In genomic region chr6:110541701-110542309, GRCh38 we compare ENCODE assay signal across 18 cellular contexts.
DNase-seq lines count a peak whose midpoint lies in the region; ATAC-seq, FAIRE-seq and TF ChIP-seq lines count a peak whose summit lies in the region.
"Had no signal": no experiment of that assay in that cellular context is flagged by ENCODE, and none has a peak within 500 bp of the region (broad histone marks: within the 10 kb centered on the region; RNA-seq: fewer than 3 reads in every experiment).

No MANE protein-coding gene starts in this region.

- H3K4me1 ChIP-seq in GM23338 (ENCODE audit: insufficient read depth) = no peaks in the 10 kb centered on the region
- H3K4me1 ChIP-seq in astrocyte (ENCODE audit: insufficient read depth, low read length) = peaks cover 17% of the 10 kb centered on the region
- peaks cover 32% of the 10 kb centered on the region for H3K4me1 ChIP-seq in osteoblast (ENCODE audit: insufficient read depth, low read length)

- H3K36me3 ChIP-seq in GM23338 (ENCODE audit: insufficient read depth) = no peaks in the 10 kb centered on the region
- H3K36me3 ChIP-seq in astrocyte (ENCODE audit: insufficient read depth, low read length) = no peaks in the 10 kb centered on the region
- H3K36me3 ChIP-seq in osteoblast (ENCODE audit: insufficient read depth, low read length) = no peaks in the 10 kb centered on the region

- no peak overlapping the region for H3K27ac Mint-ChIP-seq in GM23338
- H3K27ac Mint-ChIP-seq in astrocyte (ENCODE audit: unreplicated experiment) = no peak overlapping the region
- H3K27ac Mint-ChIP-seq in activated T-helper 2 cell treated with anti-CD3 and anti-CD28 coated beads, Interferon-gamma antibody, Interleukin-2, Interleukin-4, amounts not matched to agents 10 μg/mL and 5 μg/mL and 100 μg/mL, durations not matched to agents 14 hours and 24 hours and 36 hours = no peak overlapping the region
- H3K27ac Mint-ChIP-seq: activated CD8-positive, alpha-beta T cell treated with anti-CD3 and anti-CD28 coated beads, Interleukin-2, amount 10 ng/mL, durations not matched to agents 7 days and 5 days had no signal

- H3K4me1 Mint-ChIP-seq in GM23338 = no peaks in the 10 kb centered on the region
- peaks cover 21% of the 10 kb centered on the region for H3K4me1 Mint-ChIP-seq in astrocyte (ENCODE audit: low read depth, unreplicated experiment)
- H3K4me1 Mint-ChIP-seq in activated T-helper 2 cell treated with anti-CD3 and anti-CD28 coated beads, Interferon-gamma antibody, Interleukin-2, Interleukin-4, amounts not matched to agents 10 μg/mL and 5 μg/mL and 100 μg/mL, durations not matched to agents 14 hours and 24 hours and 36 hours (ENCODE audit: low read depth) = peaks cover 42% of the 10 kb centered on the region

- H2AFZ ChIP-seq in GM23338 = 0 out of 2 replicates have a peak overlapping the region, but pooled peaks have one; percentile 80
- H2AFZ ChIP-seq in astrocyte (ENCODE audit: low read depth, low read length) = peak overlapping the region; percentile 40
- peak overlapping the region; percentile 23 for H2AFZ ChIP-seq in osteoblast (ENCODE audit: low read length)

- DNase-seq in GM23338 (ENCODE audit: low spot score) (no peak), astrocyte (ENCODE audit: low read depth) (peak; percentile 41), left cardiac atrium (no peak), osteoblast (ENCODE audit: insufficient read length, low spot score, missing footprints) (peak; percentile 83), UCSD-AML1 (lab: John Stamatoyannopoulos, UW; ENCODE audit: unreplicated experiment) (no peak), GM03348 (ENCODE audit: low spot score) (no peak)
- DNase-seq in activated naive CD4-positive, alpha-beta T cell treated with anti-CD3 and anti-CD28 coated beads, Interleukin-2, amount 50 U/mL, for 16 hours = no peak
- DNase-seq in activated T-helper 2 cell treated with anti-CD3 and anti-CD28 coated beads, Interferon-gamma antibody, Interleukin-2, Interleukin-4, amounts not matched to agents 10 μg/mL and 5 μg/mL and 100 μg/mL, durations not matched to agents 14 hours and 24 hours and 36 hours (ENCODE audit: low spot score) = no peak
- DNase-seq: activated CD8-positive, alpha-beta T cell treated with anti-CD3 and anti-CD28 coated beads, Interleukin-2, amount 10 ng/mL, durations not matched to agents 7 days and 5 days; activated effector memory CD4-positive, alpha-beta T cell treated with anti-CD3 and anti-CD28 coated beads, Interleukin-2, amount 50 U/mL, for 16 hours; mucosa of descending colon; NCI-H1436; NCI-H510A treated with DMSO at 0.1 percent for 48 hours; RPMI8226; stimulated activated CD4-positive, alpha-beta T cell treated with anti-CD3 and anti-CD28 coated beads, Interleukin-2, amount 100 ng/mL, for 24 hours had no signal

- H4K20me1 ChIP-seq in GM23338 (replicated peaks; ENCODE audit: insufficient read depth) (no peaks in the 10 kb centered on the region), astrocyte (ENCODE audit: insufficient read depth, low read length) (no peaks in the 10 kb centered on the region), osteoblast (ENCODE audit: insufficient read depth, low read length) (no peaks in the 10 kb centered on the region)

- H3K27ac ChIP-seq in GM23338 (ENCODE audit: low read depth) (no peak overlapping the region), astrocyte (ENCODE audit: low read depth, low read length) (no peak overlapping the region), osteoblast (ENCODE audit: low read depth, low read length) (peak overlapping the region; percentile 65)

- H3K9me3 ChIP-seq in astrocyte (ENCODE audit: insufficient read depth, low read depth, low read length) (peaks cover 15% of the 10 kb centered on the region), osteoblast (ENCODE audit: low read depth, low read length) (no peaks in the 10 kb centered on the region)
- H3K9me3 ChIP-seq: mucosa of descending colon had no signal

- H3K9ac ChIP-seq in astrocyte (ENCODE audit: low read length) = no peak overlapping the region

- H3K9me3 Mint-ChIP-seq in GM23338 (peaks cover 17% of the 10 kb centered on the region), astrocyte (ENCODE audit: unreplicated experiment) (peaks cover 20% of the 10 kb centered on the region)
- H3K9me3 Mint-ChIP-seq in activated T-helper 2 cell treated with anti-CD3 and anti-CD28 coated beads, Interferon-gamma antibody, Interleukin-2, Interleukin-4, amounts not matched to agents 10 μg/mL and 5 μg/mL and 100 μg/mL, durations not matched to agents 14 hours and 24 hours and 36 hours = peaks cover 21% of the 10 kb centered on the region

- no peaks in the 10 kb centered on the region for H3K27me3 ChIP-seq in GM23338 (ENCODE audit: insufficient read depth)
- H3K27me3 ChIP-seq in astrocyte (ENCODE audit: insufficient read depth, low read length) = no peaks in the 10 kb centered on the region
- no peaks in the 10 kb centered on the region for H3K27me3 ChIP-seq in osteoblast (ENCODE audit: insufficient read depth, low read length)

- peak; percentile 41 for FAIRE-seq in astrocyte (lab: Jason Lieb, UNC)
- FAIRE-seq: GM12891 had no signal

- intact Hi-C loops in left cardiac atrium (cut with DNase I) = no loop called here
- intact Hi-C loops in activated T-helper 2 cell treated with anti-CD3 and anti-CD28 coated beads, Interferon-gamma antibody, Interleukin-2, Interleukin-4, amounts not matched to agents 10 μg/mL and 5 μg/mL and 100 μg/mL, durations not matched to agents 14 hours and 24 hours and 36 hours (cut with micrococcal nuclease) = no loop called here

- H3K4me2 ChIP-seq in GM23338 (no peak overlapping the region), astrocyte (ENCODE audit: low read length) (peak overlapping the region; percentile 13), osteoblast (ENCODE audit: insufficient read depth, low read length) (peak overlapping the region; percentile 46)

- H3K36me3 Mint-ChIP-seq in GM23338 (ENCODE audit: low read depth) (no peaks in the 10 kb centered on the region; the same call in 2 of the 3 replicates), astrocyte (ENCODE audit: low read depth, unreplicated experiment) (peaks cover 3% of the 10 kb centered on the region)
- H3K36me3 Mint-ChIP-seq in activated T-helper 2 cell treated with anti-CD3 and anti-CD28 coated beads, Interferon-gamma antibody, Interleukin-2, Interleukin-4, amounts not matched to agents 10 μg/mL and 5 μg/mL and 100 μg/mL, durations not matched to agents 14 hours and 24 hours and 36 hours (ENCODE audit: low read depth) = peaks cover 12% of the 10 kb centered on the region

- no peaks in the 10 kb centered on the region for H3K79me2 ChIP-seq in GM23338 (replicated peaks; ENCODE audit: insufficient read depth)
- H3K79me2 ChIP-seq in astrocyte (ENCODE audit: insufficient read depth, low read length) = no peaks in the 10 kb centered on the region
- H3K79me2 ChIP-seq in osteoblast (ENCODE audit: insufficient read depth, low read length) = no peaks in the 10 kb centered on the region

- TF ChIP-seq CTCF in GM23338 (conservative IDR thresholded peaks at IDR 0.05; ENCODE audit: low read depth in 2 of 2) (no peak), astrocyte (IDR thresholded peaks at IDR 0.05; ENCODE audit: insufficient read depth, low read depth, low read length) (no peak), osteoblast (IDR thresholded peaks at IDR 0.05; ENCODE audit: extremely low read depth, low read depth, low read length) (no peak)

- H3K27me3 Mint-ChIP-seq in GM23338 (ENCODE audit: insufficient read depth, low read depth, poor library complexity) = peaks cover 1% of the 10 kb centered on the region
- H3K27me3 Mint-ChIP-seq in astrocyte (ENCODE audit: low read depth, unreplicated experiment) = no peaks in the 10 kb centered on the region
- peaks cover 4% of the 10 kb centered on the region for H3K27me3 Mint-ChIP-seq in activated T-helper 2 cell treated with anti-CD3 and anti-CD28 coated beads, Interferon-gamma antibody, Interleukin-2, Interleukin-4, amounts not matched to agents 10 μg/mL and 5 μg/mL and 100 μg/mL, durations not matched to agents 14 hours and 24 hours and 36 hours (ENCODE audit: low read depth)

- H3K9me2 ChIP-seq in GM23338 (ENCODE audit: insufficient read depth) = no peaks in the 10 kb centered on the region

- no peak overlapping the region for H3K4me3 Mint-ChIP-seq in GM23338
- no peak overlapping the region for H3K4me3 Mint-ChIP-seq in astrocyte (ENCODE audit: unreplicated experiment)
- no peak overlapping the region for H3K4me3 Mint-ChIP-seq in activated T-helper 2 cell treated with anti-CD3 and anti-CD28 coated beads, Interferon-gamma antibody, Interleukin-2, Interleukin-4, amounts not matched to agents 10 μg/mL and 5 μg/mL and 100 μg/mL, durations not matched to agents 14 hours and 24 hours and 36 hours (ENCODE audit: low read depth)
- H3K4me3 Mint-ChIP-seq: activated CD8-positive, alpha-beta T cell treated with anti-CD3 and anti-CD28 coated beads, Interleukin-2, amount 10 ng/mL, durations not matched to agents 7 days and 5 days; central memory CD8-positive, alpha-beta T cell; IgD-negative memory B cell had no signal

- H3K4me3 ChIP-seq in GM23338 = no peak overlapping the region
- no peak overlapping the region for H3K4me3 ChIP-seq in astrocyte (ENCODE audit: insufficient read depth, low read depth, low read length)
- H3K4me3 ChIP-seq in osteoblast (ENCODE audit: insufficient read depth, low read length) = no peak overlapping the region
- H3K4me3 ChIP-seq: mucosa of descending colon had no signal

- no peaks in the 10 kb centered on the region for H3F3A ChIP-seq in GM23338 (replicated peaks; ENCODE audit: low read depth)

- ATAC-seq in GM23338 (no peak), left cardiac atrium (peak; percentile 21)
- ATAC-seq: activated CD8-positive, alpha-beta T cell treated with anti-CD3 and anti-CD28 coated beads, Interleukin-2, amount 10 ng/mL, durations not matched to agents 7 days and 5 days; mucosa of descending colon had no signal

TF ChIP-seq in GM23338, 12 proteins besides CTCF, POLR2A, EP300 and RAD21 (continues in another document):
- TF ChIP-seq NANOG (IDR thresholded peaks at IDR 0.05; ENCODE audit: borderline replicate concordance) = no peak
- TF ChIP-seq CREB1 (CRISPR knock-in tag; IDR thresholded peaks at IDR 0.05; ENCODE audit: low read depth) = no peak
- TF ChIP-seq POLR2AphosphoS5 (IDR thresholded peaks at IDR 0.05; ENCODE audit: low read depth) = no peak
- TF ChIP-seq ETS1 (IDR thresholded peaks at IDR 0.05) = no peak
- no peak for TF ChIP-seq ZNF114 (CRISPR knock-in tag; IDR thresholded peaks at IDR 0.05)

Comparison
In these comparisons a context has a peak if more than half of its experiments do, and no peak if none do; other contexts are left out.
1. DNase-seq: peak in astrocyte (single experiment) and osteoblast (single experiment); none in GM23338 (single experiment), left cardiac atrium (single experiment), UCSD-AML1 (single experiment), activated naive CD4-positive, alpha-beta T cell treated with anti-CD3 and anti-CD28 coated beads, Interleukin-2, amount 50 U/mL, for 16 hours (single experiment), activated T-helper 2 cell treated with anti-CD3 and anti-CD28 coated beads, Interferon-gamma antibody, Interleukin-2, Interleukin-4, amounts not matched to agents 10 μg/mL and 5 μg/mL and 100 μg/mL, durations not matched to agents 14 hours and 24 hours and 36 hours (single experiment) and GM03348 (single experiment).
2. H2AFZ ChIP-seq: peak in every context shown above with its lines; median percentile 80 in GM23338; 40 in astrocyte; 23 in osteoblast.